Comparison of ENCODE assay signal across 20 cellular contexts in the genomic region with DNA sequence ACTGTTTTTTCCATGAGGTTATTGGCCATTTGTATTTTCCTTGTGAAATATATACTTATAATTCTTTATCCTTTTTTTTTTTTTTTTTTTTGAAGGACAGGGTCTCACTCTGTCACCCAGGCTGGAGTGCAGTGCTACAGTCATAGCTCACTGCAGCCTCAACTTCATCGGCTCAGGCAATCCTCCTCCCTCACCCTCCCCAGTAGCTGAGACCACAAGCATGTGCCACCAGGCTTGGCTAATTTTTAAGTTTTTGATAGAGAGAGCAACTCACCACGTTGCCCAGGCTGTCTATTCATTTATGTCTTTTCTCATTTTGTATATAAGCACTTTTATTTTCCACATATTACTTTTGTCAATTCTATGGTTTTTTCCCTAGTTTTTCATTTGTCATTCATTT.
"Had no signal": no experiment of that assay in that cellular context is flagged by ENCODE, and none has a peak within 500 bp of the region (broad histone marks: within the 10 kb centered on the region; RNA-seq: fewer than 3 reads in every experiment).

No MANE protein-coding gene starts in this region.

- H3K4me3 ChIP-seq: ovary, psoas muscle, sigmoid colon, tibial nerve had no signal

- ATAC-seq: left ventricle myocardium superior; psoas muscle; stimulated activated memory B cell treated with anti-CD40 and anti-IgM and Interleukin-4, amounts not matched to agents 10 μg/mL and 1 μg/mL and 100 μg/mL, for 72 hours had no signal

- H3K36me3 Mint-ChIP-seq: naive B cell; stimulated activated memory B cell treated with anti-CD40 and anti-IgM and Interleukin-4, amounts not matched to agents 10 μg/mL and 1 μg/mL and 100 μg/mL, for 72 hours had no signal

- H3K9me3 Mint-ChIP-seq: activated B cell treated with CpG ODN at 0.5 μM for 24 hours; naive B cell; stimulated activated memory B cell treated with anti-CD40 and anti-IgM and Interleukin-4, amounts not matched to agents 10 μg/mL and 1 μg/mL and 100 μg/mL, for 72 hours; T-helper 1 cell treated with Interleukin-12 subunit alpha and Interleukin-12 subunit beta and Interleukin-4 antibody, amounts not matched to agents 30 μg/mL and 1 μg/mL, for 36 hours had no signal

- H3K9me3 ChIP-seq: ovary, psoas muscle, sigmoid colon, tibial nerve had no signal

- H3K27ac ChIP-seq: ovary, psoas muscle, sigmoid colon, tibial nerve had no signal

- H3K36me3 ChIP-seq: ovary, sigmoid colon, tibial nerve had no signal

- H3K27ac Mint-ChIP-seq: activated B cell treated with CpG ODN at 0.5 μM for 24 hours; nephron progenitor cell; stimulated activated memory B cell treated with anti-CD40 and anti-IgM and Interleukin-4, amounts not matched to agents 10 μg/mL and 1 μg/mL and 100 μg/mL, for 72 hours; T-helper 1 cell treated with Interleukin-12 subunit alpha and Interleukin-12 subunit beta and Interleukin-4 antibody, amounts not matched to agents 30 μg/mL and 1 μg/mL, for 36 hours had no signal

- H3K4me3 Mint-ChIP-seq: activated B cell treated with CpG ODN at 0.5 μM for 24 hours; naive B cell; nephron progenitor cell; stimulated activated memory B cell treated with anti-CD40 and anti-IgM and Interleukin-4, amounts not matched to agents 10 μg/mL and 1 μg/mL and 100 μg/mL, for 72 hours; T-helper 1 cell treated with Interleukin-12 subunit alpha and Interleukin-12 subunit beta and Interleukin-4 antibody, amounts not matched to agents 30 μg/mL and 1 μg/mL, for 36 hours had no signal

- H3K27me3 Mint-ChIP-seq: activated B cell treated with CpG ODN at 0.5 μM for 24 hours; naive B cell; stimulated activated memory B cell treated with anti-CD40 and anti-IgM and Interleukin-4, amounts not matched to agents 10 μg/mL and 1 μg/mL and 100 μg/mL, for 72 hours had no signal

- DNase-seq: activated B cell treated with CpG ODN at 0.5 μM for 24 hours; activated CD4-positive, alpha-beta T cell treated with anti-CD3 and anti-CD28 coated beads, Interleukin-2, amount 50 U/mL, for 4 hours; activated gamma-delta T cell treated with Interleukin-2 at 50 U/mL for 16 hours; activated naive CD4-positive, alpha-beta T cell treated with anti-CD3 and anti-CD28 coated beads, Interleukin-2, amount 50 U/mL, for 16 hours; activated T-cell treated with anti-CD3 and anti-CD28 coated beads for 4 hours; amniotic stem cell; caudate nucleus; glutamatergic neuron; left ventricle myocardium superior; naive B cell; nephron progenitor cell; ovary; psoas muscle; sigmoid colon; small intestine; stimulated activated CD4-positive, alpha-beta T cell treated with anti-CD3 and anti-CD28 coated beads, Interleukin-4, amount 100 ng/mL, for 24 hours; SW 1271 had no signal

- H3K27me3 ChIP-seq: ovary, sigmoid colon, tibial nerve had no signal
